In genomic region chr19:1027020-1027952, GRCh38 we compare ENCODE assay signal across 9 cellular contexts. TPM values are rescaled to one million over a fixed set of nuclear protein-coding genes. Genes with fewer than 3 reads are reported as not detected.
A peak's percentile ranks its signal among the peaks of the same experiment; 100 is the strongest.
DNase-seq lines count a peak whose midpoint lies in the region; ATAC-seq, FAIRE-seq and TF ChIP-seq lines count a peak whose summit lies in the region.
"Had no signal": no experiment of that assay in that cellular context is flagged by ENCODE, and none has a peak within 500 bp of the region (broad histone marks: within the 10 kb centered on the region; RNA-seq: fewer than 3 reads in every experiment).

No MANE protein-coding gene starts in this region.

- H3K9ac ChIP-seq in astrocyte (ENCODE audit: low read length), result peak overlapping the region; percentile 97
- H3K9ac ChIP-seq in iPS-20b (ENCODE audit: low read depth, low read length), result peak overlapping the region; percentile 100

- H3K79me2 ChIP-seq in astrocyte (ENCODE audit: insufficient read depth, low read length), result peaks cover 60% of the 10 kb centered on the region

- H3K4me1 ChIP-seq in astrocyte (ENCODE audit: insufficient read depth, low read length), result peaks cover 23% of the 10 kb centered on the region
- H3K4me1 ChIP-seq in iPS-20b (ENCODE audit: insufficient read depth, low read length), result no peaks in the 10 kb centered on the region

- H3K27me3 ChIP-seq in astrocyte (ENCODE audit: insufficient read depth, low read length), result no peaks in the 10 kb centered on the region
- H3K27me3 ChIP-seq in iPS-20b (ENCODE audit: insufficient read depth, low read length), result no peaks in the 10 kb centered on the region

- peak; percentile 62 for DNase-seq in GM10266 (ENCODE audit: extremely low spot score)
- DNase-seq in LoVo (ENCODE audit: low spot score), result peak; percentile 16
- DNase-seq in astrocyte (ENCODE audit: low read depth), result no peak
- DNase-seq in stimulated activated effector memory CD8-positive, alpha-beta T cell treated with anti-CD3 and anti-CD28 coated beads, Interleukin-12 subunit alpha, Interleukin-12 subunit beta, amount 100 ng/mL, for 72 hours (ENCODE audit: low spot score in 2 of 2), result peak in 1 of 2 donors; percentile 73
- DNase-seq in RCC 7860 (ENCODE audit: low spot score), result no peak

- peak overlapping the region; percentile 100 for H3K4me3 ChIP-seq in astrocyte (ENCODE audit: insufficient read depth, low read depth, low read length)
- H3K4me3 ChIP-seq in iPS-20b (ENCODE audit: low read length), result peak overlapping the region; percentile 98

- no peaks in the 10 kb centered on the region for H3K9me3 Mint-ChIP-seq in astrocyte (ENCODE audit: unreplicated experiment)
- no peaks in the 10 kb centered on the region for H3K9me3 Mint-ChIP-seq in stimulated activated effector memory CD8-positive, alpha-beta T cell treated with anti-CD3 and anti-CD28 coated beads, Interleukin-12 subunit alpha, Interleukin-12 subunit beta, amount 100 ng/mL, for 72 hours

- H3K4me1 Mint-ChIP-seq in astrocyte (ENCODE audit: low read depth, unreplicated experiment), result peaks cover 13% of the 10 kb centered on the region
- H3K4me1 Mint-ChIP-seq in stimulated activated effector memory CD8-positive, alpha-beta T cell treated with anti-CD3 and anti-CD28 coated beads, Interleukin-12 subunit alpha, Interleukin-12 subunit beta, amount 100 ng/mL, for 72 hours, result peaks cover 36% of the 10 kb centered on the region

- H2AFZ ChIP-seq in astrocyte (ENCODE audit: low read depth, low read length), result no peak overlapping the region

- H3K4me2 ChIP-seq in astrocyte (ENCODE audit: low read length), result peak overlapping the region; percentile 97

- H3K9me3 ChIP-seq in astrocyte (ENCODE audit: insufficient read depth, low read depth, low read length) (no peaks in the 10 kb centered on the region), iPS-20b (ENCODE audit: insufficient read depth, low read depth, low read length) (no peaks in the 10 kb centered on the region)

- H3K27ac Mint-ChIP-seq in astrocyte (ENCODE audit: unreplicated experiment), result peak overlapping the region; percentile 94
- H3K27ac Mint-ChIP-seq in stimulated activated effector memory CD8-positive, alpha-beta T cell treated with anti-CD3 and anti-CD28 coated beads, Interleukin-12 subunit alpha, Interleukin-12 subunit beta, amount 100 ng/mL, for 72 hours, result peak overlapping the region; percentile 80

- peaks cover 9% of the 10 kb centered on the region for H3K36me3 Mint-ChIP-seq in astrocyte (ENCODE audit: low read depth, unreplicated experiment)
- H3K36me3 Mint-ChIP-seq in stimulated activated effector memory CD8-positive, alpha-beta T cell treated with anti-CD3 and anti-CD28 coated beads, Interleukin-12 subunit alpha, Interleukin-12 subunit beta, amount 100 ng/mL, for 72 hours, result peaks cover 37% of the 10 kb centered on the region

- FAIRE-seq in astrocyte (lab: Jason Lieb, UNC), result no peak
- FAIRE-seq in RCC 7860 (lab: Jason Lieb, UNC), result no peak

- peak overlapping the region; percentile 97 for H3K4me3 Mint-ChIP-seq in astrocyte (ENCODE audit: unreplicated experiment)
- peak overlapping the region; percentile 94 for H3K4me3 Mint-ChIP-seq in stimulated activated effector memory CD8-positive, alpha-beta T cell treated with anti-CD3 and anti-CD28 coated beads, Interleukin-12 subunit alpha, Interleukin-12 subunit beta, amount 100 ng/mL, for 72 hours

- H3K36me3 ChIP-seq in astrocyte (ENCODE audit: insufficient read depth, low read length), result peaks cover 7% of the 10 kb centered on the region
- peaks cover 33% of the 10 kb centered on the region for H3K36me3 ChIP-seq in iPS-20b (ENCODE audit: insufficient read depth, low read depth, low read length)

- H3K27ac ChIP-seq in astrocyte (ENCODE audit: low read depth, low read length) (peak overlapping the region; percentile 88), iPS-20b (ENCODE audit: low read length) (peak overlapping the region; percentile 100)

- TF ChIP-seq CTCF in GM10266 (IDR thresholded peaks at IDR 0.05; ENCODE audit: control insufficient read depth, insufficient read depth, low read depth, missing control alignments) (no peak), astrocyte (IDR thresholded peaks at IDR 0.05; ENCODE audit: insufficient read depth, low read depth, low read length) (no peak)

- peak; percentile 31 for ATAC-seq in stimulated activated effector memory CD8-positive, alpha-beta T cell treated with anti-CD3 and anti-CD28 coated beads, Interleukin-12 subunit alpha, Interleukin-12 subunit beta, amount 100 ng/mL, for 72 hours
- no peak for ATAC-seq in GM18517 (IDR thresholded peaks at IDR 0.05; ENCODE audit: unreplicated experiment)
- no peak for ATAC-seq in GM21825 (IDR thresholded peaks at IDR 0.05; ENCODE audit: unreplicated experiment)

- H3K27me3 Mint-ChIP-seq in astrocyte (ENCODE audit: low read depth, unreplicated experiment), result no peaks in the 10 kb centered on the region

- H4K20me1 ChIP-seq in astrocyte (ENCODE audit: insufficient read depth, low read length), result peaks cover 49% of the 10 kb centered on the region

RNA-seq across cellular contexts. Expression of gene CNN2, which starts 0.9 kb away (rescaled TPM):
- total RNA-seq in astrocyte, result 781 and 819 TPM in 2 replicates

RNA-seq across cellular contexts. Expression of gene RNU6-2, which starts 6.0 kb away (rescaled TPM):
- total RNA-seq in astrocyte, result not detected in 2 replicates
- total RNA-seq: activated CD8-positive, alpha-beta memory T cell treated with anti-CD3 and anti-CD28 coated beads for 36 hours had no signal

RNA-seq across cellular contexts. Expression of gene TMEM259, which starts 6.4 kb away (rescaled TPM):
- 155 and 173 TPM in 2 replicates for total RNA-seq in astrocyte

RNA-seq across cellular contexts. Expression of gene ABCA7, which starts 12.6 kb away (rescaled TPM):
- total RNA-seq in astrocyte, result 14.3 and 18.4 TPM in 2 replicates

RNA-seq across cellular contexts. Expression of gene GRIN3B, which starts 27.1 kb away (rescaled TPM):
- total RNA-seq in astrocyte, result 2.5 and 2.7 TPM in 2 replicates
- total RNA-seq: activated CD8-positive, alpha-beta memory T cell treated with anti-CD3 and anti-CD28 coated beads for 36 hours had no signal

Comparison
In these comparisons a context has a peak if more than half of its experiments do, and no peak if none do; other contexts are left out.
1. DNase-seq: peak in GM10266 (single experiment) and LoVo (single experiment); none in astrocyte (single experiment) and RCC 7860 (single experiment).